ENCODE assay signal across 8 cellular contexts in genomic region chr6:32177788-32178546, GRCh38. TPM values are rescaled to one million over a fixed set of nuclear protein-coding genes. Genes with fewer than 3 reads are reported as not detected.
DNase-seq lines count a peak whose midpoint lies in the region; TF ChIP-seq lines count a peak whose summit lies in the region.

Gene RNF5, plus strand, starts transcription at chr6:32178405. Its CDS starts 107 bp downstream, at chr6:32178512.

- no peak within 1 kb of the TSS for H2AFZ ChIP-seq in H9 (ENCODE audit: low read length)

- peak within 1 kb of the TSS; percentile 83 for H3K9ac ChIP-seq in H9 (ENCODE audit: extremely low read depth, insufficient read length, low read length)

- peaks cover 20% of the 10 kb centered on the region; the same call in 1 of the 2 replicates for H3K79me2 ChIP-seq in H9 (ENCODE audit: insufficient read depth, low read length)

- H3K23me2 ChIP-seq in H9 (ENCODE audit: insufficient read length, low read depth, low read length, poor library complexity, severe bottlenecking) = peaks cover 22% of the 10 kb centered on the region

- peak within 1 kb of the TSS; percentile 90 for H3K18ac ChIP-seq in H9 (ENCODE audit: insufficient read length, low read depth, low read length)

- H2BK12ac ChIP-seq in H9 (ENCODE audit: insufficient read length, low read depth, low read length) = no peak within 1 kb of the TSS

- H3K4me1 ChIP-seq in H9 (ENCODE audit: insufficient read depth, low read length) (peaks cover 7% of the 10 kb centered on the region), stomach (peaks cover 52 to 87% (median 73%) of the 10 kb centered on the region in 4 donors)

- TF ChIP-seq CTCF in H9 (conservative IDR thresholded peaks at IDR 0.05) (no peak), nephron progenitor cell (IDR thresholded peaks at IDR 0.05) (no peak), stomach (IDR thresholded peaks at IDR 0.05) (no peak)

- no peak within 1 kb of the TSS for H2BK15ac ChIP-seq in H9 (ENCODE audit: low read depth, low read length)

- peak within 1 kb of the TSS; percentile 28 for H4K5ac ChIP-seq in H9 (ENCODE audit: insufficient read length, low read depth, low read length)

- peak within 1 kb of the TSS; percentile 86; the same call in 1 of the 2 replicates for H3K14ac ChIP-seq in H9 (ENCODE audit: insufficient read depth, low read length)

- H2BK5ac ChIP-seq in H9 (ENCODE audit: insufficient read length, low read length) = no peak within 1 kb of the TSS

- no peak within 1 kb of the TSS for H2BK20ac ChIP-seq in H9 (ENCODE audit: low read depth, low read length, poor library complexity, severe bottlenecking)

- WGBS in H9 (ENCODE audit: extremely low coverage, insufficient read length, low lambda C conversion rate) = no CpG with 5 or more reads among the region's 33 CpGs
- 0 to 1% (median 0%) methylated on average over 29 to 33 of the region's 33 CpGs for WGBS in stomach, 5 donors

- H3K56ac ChIP-seq in H9 (ENCODE audit: insufficient read length, low read depth, low read length) = no peak within 1 kb of the TSS

- no peak for TF ChIP-seq EP300 in stomach (IDR thresholded peaks at IDR 0.05)

- H3K4me2 ChIP-seq in H9 (ENCODE audit: insufficient read depth, insufficient read length, low read length) = peak within 1 kb of the TSS; percentile 83

- H3K4me1 Mint-ChIP-seq in H9 (peaks cover 42 to 43% of the 10 kb centered on the region in 2 experiments), nephron progenitor cell (peaks cover 75% of the 10 kb centered on the region)

- H3K27me3 ChIP-seq in H9 (ENCODE audit: insufficient read depth, low read length) (no peaks in the 10 kb centered on the region), MG63 (no peaks in the 10 kb centered on the region), stomach (no peaks in the 10 kb centered on the region)

- no peaks in the 10 kb centered on the region for H3K79me1 ChIP-seq in H9 (ENCODE audit: insufficient read depth, low read depth, low read length, poor library complexity, severe bottlenecking)

- peak within 1 kb of the TSS; percentile 43; the same call in 1 of the 2 replicates for H3K4ac ChIP-seq in H9 (ENCODE audit: low read depth, low read length)

- H3K4me3 Mint-ChIP-seq in H9 = peak within 1 kb of the TSS; percentile 83 to 86
- H3K4me3 Mint-ChIP-seq in nephron progenitor cell = peak within 1 kb of the TSS; percentile 93

- H3K9me3 Mint-ChIP-seq in H9 (no peaks in the 10 kb centered on the region; a peak in 1 of 5 replicates), nephron progenitor cell (no peaks in the 10 kb centered on the region)

- no peaks in the 10 kb centered on the region for H4K20me1 ChIP-seq in H9 (ENCODE audit: control insufficient read depth, insufficient read depth, insufficient read length)

- peak within 1 kb of the TSS; percentile 98 for H3K27ac Mint-ChIP-seq in H9
- peak within 1 kb of the TSS; percentile 90 for H3K27ac Mint-ChIP-seq in nephron progenitor cell

- no peak within 1 kb of the TSS for H4K8ac ChIP-seq in H9 (replicated peaks; ENCODE audit: insufficient read length, low read depth, low read length)

- H3K4me3 ChIP-seq in MG63 = peak within 1 kb of the TSS; percentile 66
- H3K4me3 ChIP-seq in stomach = peak within 1 kb of the TSS; percentile 86 to 98 (median 88)

- DNase-seq in ELF-1 (ENCODE audit: low read depth, low spot score) (peak; percentile 99), H9 (peak; percentile 98), MG63 (peak; percentile 95), SIG-M5 (lab: John Stamatoyannopoulos, UW) (peak; percentile 99), activated gamma-delta T cell (lab: John Stamatoyannopoulos, UW) (peak; percentile 82), fibroblast of the conjunctiva (ENCODE audit: low read depth) (peak; percentile 100), nephron progenitor cell (peak; percentile 89), stomach (peak; percentile 97)

- H2BK120ac ChIP-seq in H9 (ENCODE audit: low read depth, low read length, poor library complexity, severe bottlenecking) = peak within 1 kb of the TSS; percentile 93

- H3K27ac ChIP-seq in H9 (ENCODE audit: insufficient read length, low read depth, low read length) = peak within 1 kb of the TSS; percentile 68
- H3K27ac ChIP-seq in stomach = peak within 1 kb of the TSS; percentile 91 to 100 (median 92)

- no peak within 1 kb of the TSS for H3T11ph ChIP-seq in H9 (ENCODE audit: low read length)

- no peak for TF ChIP-seq POLR2A in stomach (IDR thresholded peaks at IDR 0.05)

- no peak within 1 kb of the TSS for H2AK5ac ChIP-seq in H9 (ENCODE audit: insufficient read length, low read length)

- H3K36me3 Mint-ChIP-seq in H9 (ENCODE audit: insufficient read depth in 1 of 3, low read depth in 3 of 3) (peaks cover 22 to 43% (median 42%) of the 10 kb centered on the region in 3 experiments), nephron progenitor cell (ENCODE audit: low read depth) (peaks cover 23% of the 10 kb centered on the region)

- H4K91ac ChIP-seq in H9 (ENCODE audit: insufficient read length, low read depth, low read length) = no peak within 1 kb of the TSS

- H3K27me3 Mint-ChIP-seq in H9 (ENCODE audit: low read depth) = no peaks in the 10 kb centered on the region; the same call in 1 of the 2 replicates
- H3K27me3 Mint-ChIP-seq in nephron progenitor cell (ENCODE audit: low read depth, poor library complexity) = no peaks in the 10 kb centered on the region

- H3K36me3 ChIP-seq in MG63 (no peaks in the 10 kb centered on the region), stomach (peaks cover 20 to 34% (median 33%) of the 10 kb centered on the region in 4 donors)

- intact Hi-C loops in stomach (cut with DNase I; ENCODE audit: low total_unique reads) = no loop called here

- no peaks in the 10 kb centered on the region for H3K9me3 ChIP-seq in H9 (ENCODE audit: control insufficient read depth, low read depth, low read length)
- no peaks in the 10 kb centered on the region for H3K9me3 ChIP-seq in MG63
- H3K9me3 ChIP-seq in stomach = no peaks in the 10 kb centered on the region

- no peak within 1 kb of the TSS for H3K23ac ChIP-seq in H9 (ENCODE audit: insufficient read length, low read depth, low read length)

RNA-seq across cellular contexts. Expression of gene RNF5, which starts in this region (rescaled TPM):
- total RNA-seq in H9 (2021) = 116 and 126 TPM in 2 replicates
- 28.7 and 38.3 TPM in 2 replicates for total RNA-seq in MG63 (2014; rRNA removed; shearing (Covaris generic); ENCODE audit: low replicate concordance)
- 10 to 100 TPM; 22.6 to 71.4 (median 50.9) TPM for total RNA-seq in stomach
- polyA plus RNA-seq in stomach = 100 to 1,000 TPM in 1 of 3 donors, 10 to 100 TPM in 2; 92.5 to 107 (median 93.2) TPM

Comparison
In these comparisons a context has a peak if more than half of its experiments do, and no peak if none do; other contexts are left out.
1. Peak in every context shown above with its lines: DNase-seq, H3K4me3 ChIP-seq and H3K27ac ChIP-seq.